ENCODE assay signal across 22 cellular contexts in genomic region chr1:94310570-94311270, GRCh38.
"Had no signal": no experiment of that assay in that cellular context is flagged by ENCODE, and none has a peak within 500 bp of the region (broad histone marks: within the 10 kb centered on the region; RNA-seq: fewer than 3 reads in every experiment).

No MANE protein-coding gene starts in this region.

- H3K9me3 ChIP-seq: breast epithelium, psoas muscle, suprapubic skin, vagina had no signal

- H3K9me3 Mint-ChIP-seq: activated naive CD4-positive, alpha-beta T cell treated with anti-CD3 and anti-CD28 coated beads, Interleukin-2, amount 50 U/mL, for 24 hours; immature natural killer cell; nephron progenitor cell; stimulated activated naive CD8-positive, alpha-beta T cell treated with anti-CD3 and anti-CD28 coated beads, Interleukin-15, amount 100 ng/mL, for 72 hours had no signal

- H3K27ac Mint-ChIP-seq: activated naive CD4-positive, alpha-beta T cell treated with anti-CD3 and anti-CD28 coated beads, Interleukin-2, amount 50 U/mL, for 24 hours; immature natural killer cell; nephron progenitor cell; stimulated activated naive CD8-positive, alpha-beta T cell treated with anti-CD3 and anti-CD28 coated beads, Interleukin-15, amount 100 ng/mL, for 72 hours had no signal

- H3K4me1 Mint-ChIP-seq: activated naive CD4-positive, alpha-beta T cell treated with anti-CD3 and anti-CD28 coated beads, Interleukin-2, amount 50 U/mL, for 24 hours; immature natural killer cell; stimulated activated naive CD8-positive, alpha-beta T cell treated with anti-CD3 and anti-CD28 coated beads, Interleukin-15, amount 100 ng/mL, for 72 hours had no signal

- H3K27ac ChIP-seq: breast epithelium, psoas muscle, skin epidermis, suprapubic skin, vagina had no signal

- H3K27me3 Mint-ChIP-seq: stimulated activated naive CD8-positive, alpha-beta T cell treated with anti-CD3 and anti-CD28 coated beads, Interleukin-15, amount 100 ng/mL, for 72 hours had no signal

- H3K4me3 ChIP-seq: breast epithelium, psoas muscle, skin epidermis, suprapubic skin, vagina had no signal

- FAIRE-seq: astrocyte, TTC549 had no signal

- H3K4me3 Mint-ChIP-seq: activated naive CD4-positive, alpha-beta T cell treated with anti-CD3 and anti-CD28 coated beads, Interleukin-2, amount 50 U/mL, for 24 hours; immature natural killer cell; nephron progenitor cell; stimulated activated naive CD8-positive, alpha-beta T cell treated with anti-CD3 and anti-CD28 coated beads, Interleukin-15, amount 100 ng/mL, for 72 hours had no signal

- H3K4me1 ChIP-seq: breast epithelium, suprapubic skin, vagina had no signal

- H3K27me3 ChIP-seq: breast epithelium, suprapubic skin, vagina had no signal

- H3K36me3 Mint-ChIP-seq: activated naive CD4-positive, alpha-beta T cell treated with anti-CD3 and anti-CD28 coated beads, Interleukin-2, amount 50 U/mL, for 24 hours; immature natural killer cell had no signal

- ATAC-seq: psoas muscle; stimulated activated naive CD8-positive, alpha-beta T cell treated with anti-CD3 and anti-CD28 coated beads, Interleukin-15, amount 100 ng/mL, for 72 hours had no signal

- H3K36me3 ChIP-seq: breast epithelium, suprapubic skin, vagina had no signal

- DNase-seq: activated CD4-positive, alpha-beta T cell treated with anti-CD3 and anti-CD28 coated beads, Interleukin-2, amount 50 U/mL, for 48 hours; activated gamma-delta T cell; cerebellar nuclear complex; effector memory CD4-positive, alpha-beta T cell; immature natural killer cell; kidney glomerular epithelial cell; midbrain; nephron progenitor cell; occipital lobe; psoas muscle; right cardiac atrium; stimulated activated CD4-positive, alpha-beta T cell treated with anti-CD3 and anti-CD28 coated beads, Interleukin-15, amount 100 ng/mL, for 24 hours; stimulated activated CD4-positive, alpha-beta T cell treated with anti-CD3 and anti-CD28 coated beads, Interleukin-2, amount 100 ng/mL, for 48 hours; stimulated activated naive CD8-positive, alpha-beta T cell treated with anti-CD3 and anti-CD28 coated beads, Interleukin-15, amount 100 ng/mL, for 72 hours; trophoblast cell had no signal
